ENCODE assay signal across 1 cellular context in the genomic region with DNA sequence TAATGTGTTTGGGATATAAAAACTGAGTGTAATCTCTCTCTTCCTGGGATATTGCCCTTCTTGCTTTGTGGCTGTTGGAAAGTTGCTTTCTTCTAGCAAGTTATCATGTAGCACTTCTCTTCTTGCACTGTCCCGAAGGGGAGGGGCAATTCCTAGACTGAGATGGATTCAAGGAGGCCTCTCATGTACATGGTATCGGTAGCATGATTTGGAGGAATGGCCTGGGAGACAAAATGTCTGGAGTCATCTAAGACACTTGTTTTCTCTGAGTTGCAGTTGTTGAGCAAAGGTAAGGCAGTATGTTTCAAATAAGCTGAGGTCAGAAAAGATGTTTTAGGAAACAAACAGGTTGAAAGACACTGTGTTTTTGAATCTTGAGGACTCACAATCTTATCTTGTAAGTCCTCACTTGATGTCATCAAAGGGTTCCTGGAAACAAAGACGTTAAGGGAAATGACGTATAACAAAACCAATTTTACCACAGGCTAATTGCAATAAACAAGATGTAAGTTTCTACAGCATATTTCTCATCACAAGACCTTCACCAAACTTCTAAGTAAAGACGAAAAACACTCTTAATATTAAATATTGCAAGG.
A peak's percentile ranks its signal among the peaks of the same experiment; 100 is the strongest.
TF ChIP-seq lines count a peak whose summit lies in the region.

No MANE protein-coding gene starts in this region.

TF ChIP-seq in K562, 482 proteins besides CTCF, POLR2A, EP300 and RAD21 (continued from another document):
- TF ChIP-seq CHD2 (IDR thresholded peaks at IDR 0.05; ENCODE audit: low read depth, low read length) (no peak), CREM (IDR thresholded peaks at IDR 0.05; ENCODE audit: low read depth) (peak; percentile 76), BRD4 (IDR thresholded peaks at IDR 0.05) (no peak), LCOR (CRISPR knock-in tag; IDR thresholded peaks at IDR 0.05) (no peak), ZNF212 (CRISPR knock-in tag; IDR thresholded peaks at IDR 0.05) (no peak), POLR2G (IDR thresholded peaks at IDR 0.05; ENCODE audit: low read depth, low read length) (no peak)
- TF ChIP-seq, protein P1, sequence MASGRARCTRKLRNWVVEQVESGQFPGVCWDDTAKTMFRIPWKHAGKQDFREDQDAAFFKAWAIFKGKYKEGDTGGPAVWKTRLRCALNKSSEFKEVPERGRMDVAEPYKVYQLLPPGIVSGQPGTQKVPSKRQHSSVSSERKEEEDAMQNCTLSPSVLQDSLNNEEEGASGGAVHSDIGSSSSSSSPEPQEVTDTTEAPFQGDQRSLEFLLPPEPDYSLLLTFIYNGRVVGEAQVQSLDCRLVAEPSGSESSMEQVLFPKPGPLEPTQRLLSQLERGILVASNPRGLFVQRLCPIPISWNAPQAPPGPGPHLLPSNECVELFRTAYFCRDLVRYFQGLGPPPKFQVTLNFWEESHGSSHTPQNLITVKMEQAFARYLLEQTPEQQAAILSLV (tag; IDR thresholded peaks at IDR 0.05) = no peak
- TF ChIP-seq, protein P2, sequence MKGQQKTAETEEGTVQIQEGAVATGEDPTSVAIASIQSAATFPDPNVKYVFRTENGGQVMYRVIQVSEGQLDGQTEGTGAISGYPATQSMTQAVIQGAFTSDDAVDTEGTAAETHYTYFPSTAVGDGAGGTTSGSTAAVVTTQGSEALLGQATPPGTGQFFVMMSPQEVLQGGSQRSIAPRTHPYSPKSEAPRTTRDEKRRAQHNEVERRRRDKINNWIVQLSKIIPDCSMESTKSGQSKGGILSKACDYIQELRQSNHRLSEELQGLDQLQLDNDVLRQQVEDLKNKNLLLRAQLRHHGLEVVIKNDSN (CRISPR knock-in tag; IDR thresholded peaks at IDR 0.05) = no peak
- TF ChIP-seq, protein P3, sequence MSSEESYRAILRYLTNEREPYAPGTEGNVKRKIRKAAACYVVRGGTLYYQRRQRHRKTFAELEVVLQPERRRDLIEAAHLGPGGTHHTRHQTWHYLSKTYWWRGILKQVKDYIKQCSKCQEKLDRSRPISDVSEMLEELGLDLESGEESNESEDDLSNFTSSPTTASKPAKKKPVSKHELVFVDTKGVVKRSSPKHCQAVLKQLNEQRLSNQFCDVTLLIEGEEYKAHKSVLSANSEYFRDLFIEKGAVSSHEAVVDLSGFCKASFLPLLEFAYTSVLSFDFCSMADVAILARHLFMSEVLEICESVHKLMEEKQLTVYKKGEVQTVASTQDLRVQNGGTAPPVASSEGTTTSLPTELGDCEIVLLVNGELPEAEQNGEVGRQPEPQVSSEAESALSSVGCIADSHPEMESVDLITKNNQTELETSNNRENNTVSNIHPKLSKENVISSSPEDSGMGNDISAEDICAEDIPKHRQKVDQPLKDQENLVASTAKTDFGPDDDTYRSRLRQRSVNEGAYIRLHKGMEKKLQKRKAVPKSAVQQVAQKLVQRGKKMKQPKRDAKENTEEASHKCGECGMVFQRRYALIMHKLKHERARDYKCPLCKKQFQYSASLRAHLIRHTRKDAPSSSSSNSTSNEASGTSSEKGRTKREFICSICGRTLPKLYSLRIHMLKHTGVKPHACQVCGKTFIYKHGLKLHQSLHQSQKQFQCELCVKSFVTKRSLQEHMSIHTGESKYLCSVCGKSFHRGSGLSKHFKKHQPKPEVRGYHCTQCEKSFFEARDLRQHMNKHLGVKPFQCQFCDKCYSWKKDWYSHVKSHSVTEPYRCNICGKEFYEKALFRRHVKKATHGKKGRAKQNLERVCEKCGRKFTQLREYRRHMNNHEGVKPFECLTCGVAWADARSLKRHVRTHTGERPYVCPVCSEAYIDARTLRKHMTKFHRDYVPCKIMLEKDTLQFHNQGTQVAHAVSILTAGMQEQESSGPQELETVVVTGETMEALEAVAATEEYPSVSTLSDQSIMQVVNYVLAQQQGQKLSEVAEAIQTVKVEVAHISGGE (CRISPR knock-in tag; IDR thresholded peaks at IDR 0.05) = no peak
TF ChIP-seq in K562: peak in this region for 33.
